Comparison of ENCODE assay signal across 23 cellular contexts in genomic region chrX:35351212-35351611, GRCh38.
"Had no signal": no experiment of that assay in that cellular context is flagged by ENCODE, and none has a peak within 500 bp of the region (broad histone marks: within the 10 kb centered on the region; RNA-seq: fewer than 3 reads in every experiment).

No MANE protein-coding gene starts in this region.

- H3K27ac Mint-ChIP-seq: activated CD4-positive, alpha-beta T cell treated with anti-CD3 and anti-CD28 coated beads for 36 hours; activated naive CD4-positive, alpha-beta T cell treated with anti-CD3 and anti-CD28 coated beads, Interleukin-2, amount 50 U/mL, for 72 hours; endodermal cell; naive thymus-derived CD8-positive, alpha-beta T cell; T-helper 2 cell treated with Interferon-gamma antibody and Interleukin-4, amounts not matched to agents 5 μg/mL and 100 μg/mL, for 36 hours; WTC11 had no signal

- H3K4me3 ChIP-seq: dorsolateral prefrontal cortex, gastroesophageal sphincter, heart right ventricle, left ventricle myocardium inferior, ovary, psoas muscle, tibial artery had no signal

- H3K27me3 Mint-ChIP-seq: activated CD4-positive, alpha-beta T cell treated with anti-CD3 and anti-CD28 coated beads for 36 hours; naive thymus-derived CD8-positive, alpha-beta T cell had no signal

- DNase-seq: activated CD4-positive, alpha-beta T cell treated with anti-CD3 and anti-CD28 coated beads for 36 hours; activated CD4-positive, alpha-beta T cell treated with anti-CD3 and anti-CD28 coated beads, Interleukin-2, amount 50 U/mL, for 48 hours; activated gamma-delta T cell; amniotic stem cell; caudate nucleus; dorsolateral prefrontal cortex; endodermal cell; erythroblast; heart right ventricle; kidney glomerular epithelial cell; left ventricle myocardium inferior; mesendoderm; naive thymus-derived CD8-positive, alpha-beta T cell; ovary; psoas muscle; right cardiac atrium; stimulated activated naive CD8-positive, alpha-beta T cell treated with anti-CD3 and anti-CD28 coated beads, Interleukin-15, Interleukin-2, amounts not matched to agents 100 U/mL and 50 U/mL, for 24 hours; tibial artery had no signal

- H3K4me3 Mint-ChIP-seq: activated CD4-positive, alpha-beta T cell treated with anti-CD3 and anti-CD28 coated beads for 36 hours; endodermal cell; naive thymus-derived CD8-positive, alpha-beta T cell; T-helper 2 cell treated with Interferon-gamma antibody and Interleukin-4, amounts not matched to agents 5 μg/mL and 100 μg/mL, for 36 hours; WTC11 had no signal

- H3K27ac ChIP-seq: dorsolateral prefrontal cortex, gastroesophageal sphincter, heart right ventricle, left ventricle myocardium inferior, ovary, psoas muscle had no signal

- H3K4me1 Mint-ChIP-seq: activated CD4-positive, alpha-beta T cell treated with anti-CD3 and anti-CD28 coated beads for 36 hours; endodermal cell; naive thymus-derived CD8-positive, alpha-beta T cell; WTC11 had no signal

- FAIRE-seq: TTC549 had no signal

- H3K36me3 Mint-ChIP-seq: activated naive CD4-positive, alpha-beta T cell treated with anti-CD3 and anti-CD28 coated beads, Interleukin-2, amount 50 U/mL, for 72 hours; naive thymus-derived CD8-positive, alpha-beta T cell; WTC11 had no signal

- ATAC-seq: activated CD4-positive, alpha-beta T cell treated with anti-CD3 and anti-CD28 coated beads for 36 hours; activated naive CD4-positive, alpha-beta T cell treated with anti-CD3 and anti-CD28 coated beads, Interleukin-2, amount 50 U/mL, for 72 hours; gastroesophageal sphincter; heart right ventricle; naive thymus-derived CD8-positive, alpha-beta T cell; psoas muscle; right cardiac atrium; stimulated activated naive CD8-positive, alpha-beta T cell treated with anti-CD3 and anti-CD28 coated beads, Interleukin-15, Interleukin-2, amounts not matched to agents 100 U/mL and 50 U/mL, for 24 hours; WTC11 had no signal
